9 cellular contexts compared by ENCODE assay signal in the genomic region with DNA sequence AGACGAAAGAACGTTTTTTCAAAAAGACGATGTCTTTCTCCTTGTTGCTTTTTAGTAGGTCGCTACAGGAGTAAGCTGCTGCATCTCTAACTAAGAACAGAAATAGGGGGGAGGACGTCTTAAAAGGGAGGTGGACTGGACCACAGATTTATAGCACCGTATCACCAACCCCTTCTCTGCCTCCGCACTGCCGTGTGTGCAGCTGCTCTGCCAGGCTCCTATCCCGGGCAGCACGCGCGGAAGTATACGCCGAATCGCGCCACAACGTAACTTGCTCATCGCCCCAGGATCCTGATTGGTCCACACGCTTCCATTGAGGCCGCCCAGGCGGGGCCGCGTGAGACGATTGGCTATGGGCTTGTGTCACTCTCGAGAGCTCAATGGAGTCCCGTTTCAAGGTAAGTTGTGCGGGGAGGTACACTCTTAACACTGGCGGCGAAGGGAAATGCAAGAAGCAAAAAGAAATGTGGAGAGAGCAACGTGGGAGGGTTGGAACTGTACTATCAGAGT. TPM values are rescaled to one million over a fixed set of nuclear protein-coding genes. Genes with fewer than 3 reads are reported as not detected.
DNase-seq lines count a peak whose midpoint lies in the region; ATAC-seq and TF ChIP-seq lines count a peak whose summit lies in the region.
"Had no signal": no experiment of that assay in that cellular context is flagged by ENCODE, and none has a peak within 500 bp of the region (broad histone marks: within the 10 kb centered on the region; RNA-seq: fewer than 3 reads in every experiment).

A gene (minus strand): TSS at position 121 of the 510 bp plus-strand sequence. CDS start 64,006 bp downstream, outside the sequence.

- 2 to 5% (median 2%) methylated on average over 17 to 30 of the region's 30 CpGs for WGBS in adrenal gland, 4 donors

- TF ChIP-seq CTCF in adrenal gland (IDR thresholded peaks at IDR 0.05) (no peak), upper lobe of right lung (IDR thresholded peaks at IDR 0.05) (no peak)

- ATAC-seq in GM18868 (IDR thresholded peaks at IDR 0.05; ENCODE audit: unreplicated experiment), result peak; percentile 99
- peak; percentile 90 for ATAC-seq in Right ventricle myocardium inferior
- peak; percentile 93 for ATAC-seq in upper lobe of right lung
- ATAC-seq: K562 had no signal

- H3K27me3 ChIP-seq in adrenal gland (peaks cover 34% of the 10 kb centered on the region), upper lobe of right lung (peaks cover 87% of the 10 kb centered on the region)

- H3K27ac ChIP-seq in adrenal gland, result no peak within 1 kb of the TSS
- no peak within 1 kb of the TSS for H3K27ac ChIP-seq in upper lobe of right lung

- H3K4me3 ChIP-seq in adrenal gland (peak within 1 kb of the TSS in 3 of 4 donors; percentile 21 to 36 (median 23)), upper lobe of right lung (peak within 1 kb of the TSS; percentile 44)
- H3K4me3 ChIP-seq: K562 had no signal

- peak; percentile 31 to 73 for TF ChIP-seq POLR2A in adrenal gland (IDR thresholded peaks at IDR 0.05)

- DNase-seq in NCI-H460 (ENCODE audit: extremely low read depth, low read depth), result peak; percentile 93
- DNase-seq in adrenal gland, result peak; percentile 94 to 99 (median 97)
- peak; percentile 90 for DNase-seq in Right ventricle myocardium inferior (ENCODE audit: missing footprints)
- DNase-seq in nucleus accumbens (lab: John Stamatoyannopoulos, UW), result peak in 55 of 56 donors; percentile 18 to 95 (median 79)
- peak; percentile 90 for DNase-seq in upper lobe of right lung
- no peak for DNase-seq in NCI-H1105 (lab: John Stamatoyannopoulos, UW)
- DNase-seq in activated gamma-delta T cell (lab: John Stamatoyannopoulos, UW), result no peak

- intact Hi-C loops in adrenal gland (cut with DNase I) (no loop called here), Right ventricle myocardium inferior (cut with DNase I) (no loop called here), upper lobe of right lung (cut with DNase I) (no loop called here)

- H3K4me1 ChIP-seq in adrenal gland (replicated peaks in 1 of 2), result peaks cover 7 to 25% of the 10 kb centered on the region in 2 donors
- peaks cover 11% of the 10 kb centered on the region for H3K4me1 ChIP-seq in upper lobe of right lung

- H3K36me3 ChIP-seq in adrenal gland (replicated peaks in 1 of 2) (no peaks in the 10 kb centered on the region), upper lobe of right lung (no peaks in the 10 kb centered on the region)

- no peaks in the 10 kb centered on the region for H3K9me3 ChIP-seq in adrenal gland (replicated peaks in 1 of 3)
- H3K9me3 ChIP-seq in upper lobe of right lung, result no peaks in the 10 kb centered on the region

RNA-seq across cellular contexts. Expression of the gene that starts here (rescaled TPM):
- 0.92 and 1.2 TPM in 2 replicates for total RNA-seq in NCI-H460 (2014; rRNA removed; shearing (Covaris generic))
- 1.9 and 8.9 TPM in 2 replicates for polyA plus RNA-seq in NCI-H460 (2014; cell fraction: nucleus; rRNA removed)
- total RNA-seq in adrenal gland, result 1 to 10 TPM in 3 of 8 donors, under 1 TPM in 4, not detected in 1; 0.28 to 2.1 (median 0.94) TPM
- 1 to 10 TPM in 1 of 3 donors, under 1 TPM in 2; 0.24 to 1.3 (median 0.24) TPM for polyA plus RNA-seq in adrenal gland
- not detected for total RNA-seq in Right ventricle myocardium inferior
- total RNA-seq in upper lobe of right lung, result not detected
- total RNA-seq: K562 had no signal
- polyA plus RNA-seq: K562 had no signal

Comparison
In these comparisons a context has a peak if more than half of its experiments do, and no peak if none do; other contexts are left out.
1. Peak in DNase-seq and ATAC-seq in Right ventricle myocardium inferior; RNA of the gene not detected or under 1 TPM.
2. Peak in DNase-seq, ATAC-seq and H3K4me3 ChIP-seq in upper lobe of right lung; RNA of the gene not detected or under 1 TPM.
3. DNase-seq: peak in NCI-H460 (single experiment), adrenal gland (7 of 7) and nucleus accumbens (55 of 56); none in NCI-H1105 (single experiment) and activated gamma-delta T cell (single experiment).
4. Peak in every context shown above with its lines, with median percentiles within 50 percentile points of each other: ATAC-seq.